9 cellular contexts compared by ENCODE assay signal in the genomic region with DNA sequence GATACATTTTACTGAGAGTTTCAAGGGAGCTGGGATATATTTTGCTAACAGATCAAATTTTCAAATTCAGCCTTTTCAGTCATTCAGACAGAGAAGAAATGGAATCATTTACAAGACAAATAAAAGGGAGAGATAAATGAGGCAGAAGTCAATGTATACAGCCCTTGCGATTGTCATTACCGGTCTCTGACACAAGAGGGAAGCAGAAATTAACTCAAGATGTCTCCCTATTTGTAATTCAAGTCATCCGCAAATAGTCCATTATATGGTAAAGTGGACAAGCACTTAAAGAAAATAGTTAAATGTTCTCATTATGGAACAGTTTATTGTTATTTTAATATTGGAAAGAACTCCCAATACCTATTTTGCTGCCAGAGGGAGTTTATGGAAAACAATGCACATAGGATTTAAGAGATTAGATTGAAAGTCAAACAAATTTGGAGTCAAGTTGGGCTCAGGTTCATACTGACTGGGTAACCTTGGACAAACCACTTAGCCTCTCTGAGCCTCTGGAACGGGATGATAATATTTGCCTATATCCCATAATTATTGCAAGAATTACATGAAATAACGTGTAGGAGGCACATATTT.
A peak's percentile ranks its signal among the peaks of the same experiment; 100 is the strongest.
DNase-seq lines count a peak whose midpoint lies in the region; ATAC-seq and TF ChIP-seq lines count a peak whose summit lies in the region.
"Had no signal": no experiment of that assay in that cellular context is flagged by ENCODE, and none has a peak within 500 bp of the region (broad histone marks: within the 10 kb centered on the region; RNA-seq: fewer than 3 reads in every experiment).

No MANE protein-coding gene starts in this region.

- ATAC-seq in GM19035 (IDR thresholded peaks at IDR 0.05; ENCODE audit: unreplicated experiment) (no peak), HG02571 (IDR thresholded peaks at IDR 0.05; ENCODE audit: unreplicated experiment) (no peak)

- TF ChIP-seq CTCF in chondrocyte (IDR thresholded peaks at IDR 0.05): peak; percentile 87

- H3K36me3 Mint-ChIP-seq in chondrocyte (ENCODE audit: low read depth): no peaks in the 10 kb centered on the region

- peak; percentile 57 for DNase-seq in A172 (ENCODE audit: low spot score)
- peak; percentile 11 for DNase-seq in GM04503 (ENCODE audit: low read depth)
- peak; percentile 0 for DNase-seq in NCI-H69 (lab: John Stamatoyannopoulos, UW)
- DNase-seq in chondrocyte (ENCODE audit: low spot score): no peak
- DNase-seq in midbrain (lab: John Stamatoyannopoulos, UW): peak; percentile 55
- DNase-seq in GOT3 (lab: John Stamatoyannopoulos, UW): no peak

- no peak overlapping the region for H3K27ac Mint-ChIP-seq in chondrocyte (ENCODE audit: unreplicated experiment)

- no peak overlapping the region for H3K4me3 Mint-ChIP-seq in chondrocyte (ENCODE audit: unreplicated experiment)
- H3K4me3 Mint-ChIP-seq: central memory CD8-positive, alpha-beta T cell had no signal

- no peaks in the 10 kb centered on the region for H3K4me1 Mint-ChIP-seq in chondrocyte (ENCODE audit: low read depth)

- H3K27me3 Mint-ChIP-seq in chondrocyte (ENCODE audit: low read depth): peaks cover 26% of the 10 kb centered on the region

- H3K9me3 Mint-ChIP-seq in chondrocyte (ENCODE audit: low read depth): no peaks in the 10 kb centered on the region
- H3K9me3 Mint-ChIP-seq: central memory CD8-positive, alpha-beta T cell had no signal

Comparison
In these comparisons a context has a peak if more than half of its experiments do, and no peak if none do; other contexts are left out.
1. DNase-seq: peak in A172 (single experiment), GM04503 (single experiment), NCI-H69 (single experiment) and midbrain (single experiment); none in chondrocyte (single experiment) and GOT3 (single experiment).